Comparison of ENCODE assay signal across 2 cellular contexts in genomic region chr6:157760137-157760536, GRCh38.
TF ChIP-seq lines count a peak whose summit lies in the region.

No MANE protein-coding gene starts in this region.

TF ChIP-seq in SK-N-SH, 30 proteins besides CTCF, POLR2A, EP300 and RAD21 (continued from another document):
- TF ChIP-seq MAX (IDR thresholded peaks at IDR 0.05; ENCODE audit: low read depth) (no peak), NRF1 (IDR thresholded peaks at IDR 0.05; ENCODE audit: low read depth, low read length) (no peak), TCF12 (IDR thresholded peaks at IDR 0.05) (no peak)
- TF ChIP-seq, protein P1, sequence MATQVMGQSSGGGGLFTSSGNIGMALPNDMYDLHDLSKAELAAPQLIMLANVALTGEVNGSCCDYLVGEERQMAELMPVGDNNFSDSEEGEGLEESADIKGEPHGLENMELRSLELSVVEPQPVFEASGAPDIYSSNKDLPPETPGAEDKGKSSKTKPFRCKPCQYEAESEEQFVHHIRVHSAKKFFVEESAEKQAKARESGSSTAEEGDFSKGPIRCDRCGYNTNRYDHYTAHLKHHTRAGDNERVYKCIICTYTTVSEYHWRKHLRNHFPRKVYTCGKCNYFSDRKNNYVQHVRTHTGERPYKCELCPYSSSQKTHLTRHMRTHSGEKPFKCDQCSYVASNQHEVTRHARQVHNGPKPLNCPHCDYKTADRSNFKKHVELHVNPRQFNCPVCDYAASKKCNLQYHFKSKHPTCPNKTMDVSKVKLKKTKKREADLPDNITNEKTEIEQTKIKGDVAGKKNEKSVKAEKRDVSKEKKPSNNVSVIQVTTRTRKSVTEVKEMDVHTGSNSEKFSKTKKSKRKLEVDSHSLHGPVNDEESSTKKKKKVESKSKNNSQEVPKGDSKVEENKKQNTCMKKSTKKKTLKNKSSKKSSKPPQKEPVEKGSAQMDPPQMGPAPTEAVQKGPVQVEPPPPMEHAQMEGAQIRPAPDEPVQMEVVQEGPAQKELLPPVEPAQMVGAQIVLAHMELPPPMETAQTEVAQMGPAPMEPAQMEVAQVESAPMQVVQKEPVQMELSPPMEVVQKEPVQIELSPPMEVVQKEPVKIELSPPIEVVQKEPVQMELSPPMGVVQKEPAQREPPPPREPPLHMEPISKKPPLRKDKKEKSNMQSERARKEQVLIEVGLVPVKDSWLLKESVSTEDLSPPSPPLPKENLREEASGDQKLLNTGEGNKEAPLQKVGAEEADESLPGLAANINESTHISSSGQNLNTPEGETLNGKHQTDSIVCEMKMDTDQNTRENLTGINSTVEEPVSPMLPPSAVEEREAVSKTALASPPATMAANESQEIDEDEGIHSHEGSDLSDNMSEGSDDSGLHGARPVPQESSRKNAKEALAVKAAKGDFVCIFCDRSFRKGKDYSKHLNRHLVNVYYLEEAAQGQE (IDR thresholded peaks at IDR 0.05; ENCODE audit: low read depth, low read length): no peak

TF ChIP-seq in SK-N-SH treated with all-trans-retinoic acid at 6 μM for 48 hours, 23 proteins besides CTCF, POLR2A, EP300 and RAD21 (continued from another document):
- TF ChIP-seq CREB5 (CRISPR knock-in tag; IDR thresholded peaks at IDR 0.05; ENCODE audit: low read depth): no peak
- no peak for TF ChIP-seq CSDC2 (CRISPR knock-in tag; IDR thresholded peaks at IDR 0.05)
